Comparison of ENCODE assay signal across 3 cellular contexts in the genomic region with DNA sequence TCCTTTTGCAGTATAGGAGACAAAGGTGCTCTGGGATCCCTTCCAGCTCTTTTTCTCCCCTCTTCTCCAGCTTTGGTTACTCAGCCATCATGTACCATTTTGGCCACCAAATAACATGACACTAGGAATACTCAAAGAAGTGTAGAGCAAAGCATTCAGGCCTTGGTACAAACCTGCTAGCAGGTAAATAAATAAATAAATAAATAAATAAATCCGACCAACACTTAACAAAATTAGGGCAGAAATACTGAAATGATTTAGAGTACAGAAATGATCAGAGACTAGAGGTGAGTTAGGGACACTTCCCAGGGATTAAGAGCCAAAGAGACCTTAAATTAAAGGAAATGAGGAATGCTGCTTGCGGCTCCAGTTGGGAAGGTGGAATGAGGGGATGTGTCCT.
A peak's percentile ranks its signal among the peaks of the same experiment; 100 is the strongest.
TF ChIP-seq lines count a peak whose summit lies in the region.

No MANE protein-coding gene starts in this region.

TF ChIP-seq in HEK293, 187 proteins besides CTCF, POLR2A, EP300 and RAD21 (continues in another document):
- TF ChIP-seq ZNF433 (tag by site-specific recombination; IDR thresholded peaks at IDR 0.05; ENCODE audit: low read depth) = 0 out of 2 replicates have a peak, but pooled peaks have one; percentile 47
- TF ChIP-seq, protein P1, sequence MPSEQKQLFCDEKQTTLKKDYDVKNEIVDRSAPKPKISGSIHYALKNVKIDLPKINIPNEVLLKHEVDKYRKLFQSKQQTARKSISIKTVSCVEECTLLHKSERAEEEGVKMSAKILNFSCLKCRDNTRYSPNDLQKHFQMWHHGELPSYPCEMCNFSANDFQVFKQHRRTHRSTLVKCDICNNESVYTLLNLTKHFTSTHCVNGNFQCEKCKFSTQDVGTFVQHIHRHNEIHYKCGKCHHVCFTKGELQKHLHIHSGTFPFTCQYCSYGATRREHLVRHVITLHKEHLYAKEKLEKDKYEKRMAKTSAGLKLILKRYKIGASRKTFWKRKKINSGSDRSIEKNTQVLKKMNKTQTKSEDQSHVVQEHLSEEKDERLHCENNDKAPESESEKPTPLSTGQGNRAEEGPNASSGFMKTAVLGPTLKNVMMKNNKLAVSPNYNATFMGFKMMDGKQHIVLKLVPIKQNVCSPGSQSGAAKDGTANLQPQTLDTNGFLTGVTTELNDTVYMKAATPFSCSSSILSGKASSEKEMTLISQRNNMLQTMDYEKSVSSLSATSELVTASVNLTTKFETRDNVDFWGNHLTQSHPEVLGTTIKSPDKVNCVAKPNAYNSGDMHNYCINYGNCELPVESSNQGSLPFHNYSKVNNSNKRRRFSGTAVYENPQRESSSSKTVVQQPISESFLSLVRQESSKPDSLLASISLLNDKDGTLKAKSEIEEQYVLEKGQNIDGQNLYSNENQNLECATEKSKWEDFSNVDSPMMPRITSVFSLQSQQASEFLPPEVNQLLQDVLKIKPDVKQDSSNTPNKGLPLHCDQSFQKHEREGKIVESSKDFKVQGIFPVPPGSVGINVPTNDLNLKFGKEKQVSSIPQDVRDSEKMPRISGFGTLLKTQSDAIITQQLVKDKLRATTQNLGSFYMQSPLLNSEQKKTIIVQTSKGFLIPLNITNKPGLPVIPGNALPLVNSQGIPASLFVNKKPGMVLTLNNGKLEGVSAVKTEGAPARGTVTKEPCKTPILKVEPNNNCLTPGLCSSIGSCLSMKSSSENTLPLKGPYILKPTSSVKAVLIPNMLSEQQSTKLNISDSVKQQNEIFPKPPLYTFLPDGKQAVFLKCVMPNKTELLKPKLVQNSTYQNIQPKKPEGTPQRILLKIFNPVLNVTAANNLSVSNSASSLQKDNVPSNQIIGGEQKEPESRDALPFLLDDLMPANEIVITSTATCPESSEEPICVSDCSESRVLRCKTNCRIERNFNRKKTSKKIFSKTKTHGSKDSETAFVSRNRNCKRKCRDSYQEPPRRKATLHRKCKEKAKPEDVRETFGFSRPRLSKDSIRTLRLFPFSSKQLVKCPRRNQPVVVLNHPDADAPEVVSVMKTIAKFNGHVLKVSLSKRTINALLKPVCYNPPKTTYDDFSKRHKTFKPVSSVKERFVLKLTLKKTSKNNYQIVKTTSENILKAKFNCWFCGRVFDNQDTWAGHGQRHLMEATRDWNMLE (tag by site-specific recombination; conservative IDR thresholded peaks at IDR 0.05; ENCODE audit: low read depth) = peak; percentile 56; the same call in 1 of the 2 replicates
- no peak for TF ChIP-seq ZNF768 (tag by site-specific recombination; IDR thresholded peaks at IDR 0.05)
- TF ChIP-seq ZNF23 (tag by site-specific recombination; IDR thresholded peaks at IDR 0.05; ENCODE audit: borderline replicate concordance) = no peak
- no peak for TF ChIP-seq ZNF248 (tag by site-specific recombination; IDR thresholded peaks at IDR 0.05)
- TF ChIP-seq ZNF394 (tag by site-specific recombination; IDR thresholded peaks at IDR 0.05; ENCODE audit: borderline replicate concordance) = peak; percentile 39; the same call in 1 of the 2 replicates

TF ChIP-seq in IMR-90, 13 proteins besides CTCF, POLR2A, EP300 and RAD21:
- TF ChIP-seq CHD1 (IDR thresholded peaks at IDR 0.05; ENCODE audit: low read depth, low read length) (no peak), BHLHE40 (IDR thresholded peaks at IDR 0.05; ENCODE audit: low read depth, low read length) (no peak)
- TF ChIP-seq, protein P2, sequence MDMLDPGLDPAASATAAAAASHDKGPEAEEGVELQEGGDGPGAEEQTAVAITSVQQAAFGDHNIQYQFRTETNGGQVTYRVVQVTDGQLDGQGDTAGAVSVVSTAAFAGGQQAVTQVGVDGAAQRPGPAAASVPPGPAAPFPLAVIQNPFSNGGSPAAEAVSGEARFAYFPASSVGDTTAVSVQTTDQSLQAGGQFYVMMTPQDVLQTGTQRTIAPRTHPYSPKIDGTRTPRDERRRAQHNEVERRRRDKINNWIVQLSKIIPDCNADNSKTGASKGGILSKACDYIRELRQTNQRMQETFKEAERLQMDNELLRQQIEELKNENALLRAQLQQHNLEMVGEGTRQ (IDR thresholded peaks at IDR 0.05; ENCODE audit: low read depth, low read length) = no peak

TF ChIP-seq in SK-N-SH treated with all-trans-retinoic acid at 6 μM for 48 hours, 23 proteins besides CTCF, POLR2A, EP300 and RAD21:
- TF ChIP-seq BACH2 (CRISPR knock-in tag; IDR thresholded peaks at IDR 0.05; ENCODE audit: borderline replicate concordance) = no peak
- TF ChIP-seq, protein P3, sequence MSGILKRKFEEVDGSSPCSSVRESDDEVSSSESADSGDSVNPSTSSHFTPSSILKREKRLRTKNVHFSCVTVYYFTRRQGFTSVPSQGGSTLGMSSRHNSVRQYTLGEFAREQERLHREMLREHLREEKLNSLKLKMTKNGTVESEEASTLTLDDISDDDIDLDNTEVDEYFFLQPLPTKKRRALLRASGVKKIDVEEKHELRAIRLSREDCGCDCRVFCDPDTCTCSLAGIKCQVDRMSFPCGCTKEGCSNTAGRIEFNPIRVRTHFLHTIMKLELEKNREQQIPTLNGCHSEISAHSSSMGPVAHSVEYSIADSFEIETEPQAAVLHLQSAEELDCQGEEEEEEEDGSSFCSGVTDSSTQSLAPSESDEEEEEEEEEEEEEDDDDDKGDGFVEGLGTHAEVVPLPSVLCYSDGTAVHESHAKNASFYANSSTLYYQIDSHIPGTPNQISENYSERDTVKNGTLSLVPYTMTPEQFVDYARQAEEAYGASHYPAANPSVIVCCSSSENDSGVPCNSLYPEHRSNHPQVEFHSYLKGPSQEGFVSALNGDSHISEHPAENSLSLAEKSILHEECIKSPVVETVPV (CRISPR knock-in tag; IDR thresholded peaks at IDR 0.05) = no peak
- no peak for TF ChIP-seq ZNF8 (CRISPR knock-in tag; IDR thresholded peaks at IDR 0.05)
- no peak for TF ChIP-seq CSDC2 (CRISPR knock-in tag; IDR thresholded peaks at IDR 0.05)
- no peak for TF ChIP-seq ZFP3 (CRISPR knock-in tag; IDR thresholded peaks at IDR 0.05)
- TF ChIP-seq PPARA (CRISPR knock-in tag; IDR thresholded peaks at IDR 0.05; ENCODE audit: borderline replicate concordance) = no peak
